ENCODE assay signal across 8 cellular contexts in genomic region chr19:18294467-18294864, GRCh38. TPM values are rescaled to one million over a fixed set of nuclear protein-coding genes. Genes with fewer than 3 reads are reported as not detected.
DNase-seq lines count a peak whose midpoint lies in the region; ATAC-seq and TF ChIP-seq lines count a peak whose summit lies in the region.

No MANE protein-coding gene starts in this region.

- no peaks in the 10 kb centered on the region for H3K9me3 Mint-ChIP-seq in activated naive CD4-positive, alpha-beta T cell treated with anti-CD3 and anti-CD28 coated beads, Interleukin-2, amount 50 U/mL, for 24 hours
- H3K9me3 Mint-ChIP-seq in memory B cell: peaks cover 2% of the 10 kb centered on the region
- no peaks in the 10 kb centered on the region for H3K9me3 Mint-ChIP-seq in chondrocyte (ENCODE audit: low read depth)

- ATAC-seq in memory B cell (ENCODE audit: low read depth) (peak; percentile 61), HG02970 (IDR thresholded peaks at IDR 0.05; ENCODE audit: low FRiP score, unreplicated experiment) (no peak), GM21576 (IDR thresholded peaks at IDR 0.05; ENCODE audit: unreplicated experiment) (no peak)

- H3K27me3 Mint-ChIP-seq in activated naive CD4-positive, alpha-beta T cell treated with anti-CD3 and anti-CD28 coated beads, Interleukin-2, amount 50 U/mL, for 24 hours: no peaks in the 10 kb centered on the region
- H3K27me3 Mint-ChIP-seq in memory B cell (no peaks in the 10 kb centered on the region), chondrocyte (ENCODE audit: low read depth) (no peaks in the 10 kb centered on the region)

- peak; percentile 85 for DNase-seq in COLO668 (lab: John Stamatoyannopoulos, UW; ENCODE audit: unreplicated experiment)
- DNase-seq in RWPE1 (ENCODE audit: low spot score): peak; percentile 68
- peak; percentile 65 to 78 for DNase-seq in memory B cell (ENCODE audit: low spot score in 2 of 2)
- DNase-seq in stimulated activated CD8-positive, alpha-beta memory T cell treated with anti-CD3 and anti-CD28 coated beads, Interleukin-7, amount 100 ng/mL, for 4 hours (ENCODE audit: low read depth in 2 of 2): peak; percentile 91 to 93
- DNase-seq in chondrocyte (ENCODE audit: low spot score): no peak

- H3K36me3 Mint-ChIP-seq in activated naive CD4-positive, alpha-beta T cell treated with anti-CD3 and anti-CD28 coated beads, Interleukin-2, amount 50 U/mL, for 24 hours: no peaks in the 10 kb centered on the region
- peaks cover 2% of the 10 kb centered on the region for H3K36me3 Mint-ChIP-seq in memory B cell
- H3K36me3 Mint-ChIP-seq in chondrocyte (ENCODE audit: low read depth): no peaks in the 10 kb centered on the region

- TF ChIP-seq CTCF in RWPE1 (conservative IDR thresholded peaks at IDR 0.05; ENCODE audit: low read depth) (no peak), chondrocyte (IDR thresholded peaks at IDR 0.05) (no peak)

- peaks cover 65% of the 10 kb centered on the region for H3K4me1 Mint-ChIP-seq in activated naive CD4-positive, alpha-beta T cell treated with anti-CD3 and anti-CD28 coated beads, Interleukin-2, amount 50 U/mL, for 24 hours
- peaks cover 46% of the 10 kb centered on the region for H3K4me1 Mint-ChIP-seq in memory B cell
- peaks cover 48% of the 10 kb centered on the region for H3K4me1 Mint-ChIP-seq in chondrocyte (ENCODE audit: low read depth)

- H3K4me3 Mint-ChIP-seq in activated naive CD4-positive, alpha-beta T cell treated with anti-CD3 and anti-CD28 coated beads, Interleukin-2, amount 50 U/mL, for 24 hours: peak overlapping the region; percentile 26
- H3K4me3 Mint-ChIP-seq in memory B cell (peak overlapping the region; percentile 67), chondrocyte (ENCODE audit: unreplicated experiment) (no peak overlapping the region)

- H3K27ac ChIP-seq in RWPE1: peak overlapping the region; percentile 91; the same call in 1 of the 2 replicates

- POLR2A ChIA-PET in RWPE1 (lab: Yijun Ruan, JAX; ENCODE audit: low non-redundant PET): no interaction called here

- peak overlapping the region; percentile 62 for H3K27ac Mint-ChIP-seq in activated naive CD4-positive, alpha-beta T cell treated with anti-CD3 and anti-CD28 coated beads, Interleukin-2, amount 50 U/mL, for 24 hours
- peak overlapping the region; percentile 93 for H3K27ac Mint-ChIP-seq in memory B cell
- H3K27ac Mint-ChIP-seq in chondrocyte (ENCODE audit: unreplicated experiment): no peak overlapping the region

- CTCF ChIA-PET in RWPE1 (lab: Yijun Ruan, JAX): no interaction called here

RNA-seq across cellular contexts. Expression of gene JUND, which starts 13.0 kb away (rescaled TPM):
- 129 to 181 TPM (median 176 TPM) in 3 replicates for total RNA-seq in chondrocyte

RNA-seq across cellular contexts. Expression of gene IQCN, which starts 20.2 kb away (rescaled TPM):
- 1.6 to 4.0 TPM (median 2.4 TPM) in 3 replicates for total RNA-seq in chondrocyte

RNA-seq across cellular contexts. Expression of gene LSM4, which starts 28.4 kb away (rescaled TPM):
- 68.1 to 84.8 TPM (median 73.0 TPM) in 3 replicates for total RNA-seq in chondrocyte

RNA-seq across cellular contexts. Expression of gene PGPEP1, which starts 45.9 kb away (rescaled TPM):
- total RNA-seq in chondrocyte: 18.6 to 21.5 TPM (median 21.1 TPM) in 3 replicates
